Comparison of ENCODE assay signal across 1 cellular context in the genomic region with DNA sequence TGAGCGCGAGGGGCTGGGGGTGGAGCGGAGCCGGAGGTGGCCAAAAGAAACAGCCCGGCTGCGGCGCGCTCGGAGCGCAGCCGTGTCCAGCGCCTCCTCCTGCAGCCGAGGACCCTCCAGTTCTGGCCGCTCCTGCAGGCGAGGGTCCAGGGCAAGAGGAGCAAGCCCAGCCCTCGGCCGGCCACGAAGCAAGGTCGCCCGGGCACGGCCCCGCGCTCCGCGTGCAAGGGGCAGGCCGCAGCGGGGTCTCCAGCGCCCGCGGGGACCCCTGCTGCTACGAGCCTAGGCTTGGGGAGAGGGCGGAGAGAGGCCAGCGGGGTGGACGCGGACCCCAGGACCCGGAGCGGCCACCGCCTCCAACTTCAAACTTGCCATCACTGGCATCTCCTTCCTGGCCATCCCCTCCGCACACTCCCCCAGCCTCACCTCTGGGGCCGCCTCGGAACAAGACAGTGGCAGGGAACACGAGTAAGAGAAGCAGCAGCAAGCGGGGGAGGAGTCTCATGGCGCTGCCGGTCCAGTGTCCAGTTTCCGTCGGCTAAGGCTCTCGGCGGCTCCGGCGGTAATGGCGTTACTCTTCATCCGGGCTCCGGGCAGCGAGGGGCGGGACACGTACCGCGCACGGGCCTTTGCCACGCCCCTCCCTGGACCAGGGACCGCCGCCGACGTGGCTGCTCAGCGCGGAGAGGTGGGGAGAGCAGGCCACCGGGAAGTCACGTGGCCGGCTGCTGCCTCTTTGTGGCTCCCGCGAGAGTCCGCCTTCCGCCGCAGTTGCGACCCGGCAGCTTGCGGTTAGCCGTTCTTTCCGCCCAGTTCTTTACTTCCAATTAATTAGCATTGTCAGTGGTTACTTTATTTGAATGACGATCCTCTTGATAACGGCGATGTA.
TF ChIP-seq lines count a peak whose summit lies in the region.

A gene (minus strand): TSS at position 584 of the 889 bp plus-strand sequence. CDS start 79 bp downstream, at position 505.

TF ChIP-seq in HCT116, 20 proteins besides CTCF, POLR2A, EP300 and RAD21 (continued from another document):
- TF ChIP-seq, protein P1, sequence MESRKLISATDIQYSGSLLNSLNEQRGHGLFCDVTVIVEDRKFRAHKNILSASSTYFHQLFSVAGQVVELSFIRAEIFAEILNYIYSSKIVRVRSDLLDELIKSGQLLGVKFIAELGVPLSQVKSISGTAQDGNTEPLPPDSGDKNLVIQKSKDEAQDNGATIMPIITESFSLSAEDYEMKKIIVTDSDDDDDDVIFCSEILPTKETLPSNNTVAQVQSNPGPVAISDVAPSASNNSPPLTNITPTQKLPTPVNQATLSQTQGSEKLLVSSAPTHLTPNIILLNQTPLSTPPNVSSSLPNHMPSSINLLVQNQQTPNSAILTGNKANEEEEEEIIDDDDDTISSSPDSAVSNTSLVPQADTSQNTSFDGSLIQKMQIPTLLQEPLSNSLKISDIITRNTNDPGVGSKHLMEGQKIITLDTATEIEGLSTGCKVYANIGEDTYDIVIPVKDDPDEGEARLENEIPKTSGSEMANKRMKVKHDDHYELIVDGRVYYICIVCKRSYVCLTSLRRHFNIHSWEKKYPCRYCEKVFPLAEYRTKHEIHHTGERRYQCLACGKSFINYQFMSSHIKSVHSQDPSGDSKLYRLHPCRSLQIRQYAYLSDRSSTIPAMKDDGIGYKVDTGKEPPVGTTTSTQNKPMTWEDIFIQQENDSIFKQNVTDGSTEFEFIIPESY (IDR thresholded peaks at IDR 0.05; ENCODE audit: extremely low read depth, insufficient replicate concordance, low read length) = peak; percentile 94
- TF ChIP-seq POLR2AphosphoS5 (IDR thresholded peaks at IDR 0.05; ENCODE audit: low read depth, low read length) (peak; percentile 95), ZNF274 (IDR thresholded peaks at IDR 0.05; ENCODE audit: low read depth, low read length) (no peak), YY1 (IDR thresholded peaks at IDR 0.05; ENCODE audit: extremely low read depth, insufficient replicate concordance, low read depth, low read length) (peak; percentile 89)
